In the genomic region with DNA sequence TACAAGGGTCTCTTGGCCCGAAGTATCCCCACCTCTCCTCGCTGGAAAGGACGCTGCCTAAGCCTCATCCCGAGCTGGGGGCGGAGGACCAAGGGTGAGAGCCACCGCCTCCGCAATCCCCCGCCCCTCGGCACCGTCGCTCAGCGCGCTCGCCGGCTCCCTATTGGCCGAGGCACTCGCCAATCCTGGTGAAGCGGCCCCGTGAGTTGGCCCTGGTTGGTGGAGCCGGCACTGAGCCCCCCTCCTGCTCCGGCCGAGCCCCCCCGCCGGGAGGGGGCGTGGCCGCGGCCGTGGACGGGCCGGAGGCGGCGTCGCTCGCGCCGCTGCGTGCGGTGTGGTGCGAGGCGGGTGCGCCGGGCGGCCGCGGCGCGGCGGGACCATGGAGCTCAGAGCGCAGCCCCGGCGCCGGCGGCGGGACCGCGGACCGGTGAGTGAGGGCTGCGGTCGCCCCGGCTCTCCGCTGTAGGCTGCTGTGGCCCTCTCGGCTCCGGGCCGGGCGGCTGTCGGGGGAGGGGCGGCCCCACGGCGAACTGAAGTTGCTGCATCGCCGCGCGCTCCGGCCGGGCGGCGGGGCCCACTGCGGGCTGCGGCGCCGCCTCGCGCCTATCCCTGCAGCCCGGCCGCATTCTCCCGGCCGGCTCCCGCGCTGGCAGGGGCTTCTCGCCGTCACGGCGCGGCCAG, we compare ENCODE assay signal across 8 cellular contexts. TPM values are rescaled to one million over a fixed set of nuclear protein-coding genes. Genes with fewer than 3 reads are reported as not detected.
DNase-seq lines count a peak whose midpoint lies in the region; FAIRE-seq and TF ChIP-seq lines count a peak whose summit lies in the region.

A gene with protein sequence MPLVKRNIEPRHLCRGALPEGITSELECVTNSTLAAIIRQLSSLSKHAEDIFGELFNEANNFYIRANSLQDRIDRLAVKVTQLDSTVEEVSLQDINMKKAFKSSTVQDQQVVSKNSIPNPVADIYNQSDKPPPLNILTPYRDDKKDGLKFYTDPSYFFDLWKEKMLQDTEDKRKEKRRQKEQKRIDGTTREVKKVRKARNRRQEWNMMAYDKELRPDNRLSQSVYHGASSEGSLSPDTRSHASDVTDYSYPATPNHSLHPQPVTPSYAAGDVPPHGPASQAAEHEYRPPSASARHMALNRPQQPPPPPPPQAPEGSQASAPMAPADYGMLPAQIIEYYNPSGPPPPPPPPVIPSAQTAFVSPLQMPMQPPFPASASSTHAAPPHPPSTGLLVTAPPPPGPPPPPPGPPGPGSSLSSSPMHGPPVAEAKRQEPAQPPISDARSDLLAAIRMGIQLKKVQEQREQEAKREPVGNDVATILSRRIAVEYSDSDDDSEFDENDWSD (plus strand): TSS at position 291 of the 681 bp plus-strand sequence. CDS start 84,588 bp downstream, outside the sequence.

- peak within 1 kb of the TSS; percentile 77 for H2AFZ ChIP-seq in GM23248

- H3K9ac ChIP-seq in GM23248, result peak within 1 kb of the TSS; percentile 88

- H3K4me1 ChIP-seq in GM23248 (ENCODE audit: insufficient read depth), result peaks cover 24% of the 10 kb centered on the region
- H3K4me1 ChIP-seq in right atrium auricular region, result peaks cover 0 to 33% of the 10 kb centered on the region in 2 donors

- H3K27me3 ChIP-seq in GM23248 (replicated peaks; ENCODE audit: insufficient read depth) (no peaks in the 10 kb centered on the region), right atrium auricular region (no peaks in the 10 kb centered on the region)

- DNase-seq in Daoy (ENCODE audit: low read depth) (peak; percentile 95), GM23248 (peak; percentile 97), KG1 (lab: John Stamatoyannopoulos, UW) (peak; percentile 53), RCC 7860 (ENCODE audit: low spot score) (peak; percentile 69), anterior cingulate cortex (lab: John Stamatoyannopoulos, UW) (peak; percentile 39 to 97 (median 93)), right atrium auricular region (ENCODE audit: low spot score) (peak; percentile 93), pons (ENCODE audit: low spot score) (peak; percentile 93), GF-D8 (lab: John Stamatoyannopoulos, UW) (no peak)

- no peaks in the 10 kb centered on the region for H4K20me1 ChIP-seq in GM23248 (ENCODE audit: insufficient read depth)

- H3K27ac ChIP-seq in GM23248 (peak within 1 kb of the TSS; percentile 9), right atrium auricular region (peak within 1 kb of the TSS; percentile 22 to 70)

- H3K9me2 ChIP-seq in GM23248 (ENCODE audit: insufficient read depth), result no peaks in the 10 kb centered on the region

- peak within 1 kb of the TSS; percentile 94 for H3K4me2 ChIP-seq in GM23248 (ENCODE audit: unreplicated experiment)

- no peak for TF ChIP-seq CTCF in right atrium auricular region (IDR thresholded peaks at IDR 0.05)

- peaks cover 24% of the 10 kb centered on the region for H3F3A ChIP-seq in GM23248 (ENCODE audit: insufficient read depth)

- peak within 1 kb of the TSS; percentile 82 for H3K4me3 ChIP-seq in GM23248
- peak within 1 kb of the TSS; percentile 73 to 79 for H3K4me3 ChIP-seq in right atrium auricular region

- in situ Hi-C loops in GM23248 (cut with MboI), result no loop called here

- H3K79me2 ChIP-seq in GM23248 (ENCODE audit: insufficient read depth), result peaks cover 44% of the 10 kb centered on the region

- no peaks in the 10 kb centered on the region for H3K9me3 ChIP-seq in GM23248 (ENCODE audit: low read depth)
- no peaks in the 10 kb centered on the region for H3K9me3 ChIP-seq in right atrium auricular region

- WGBS in GM23248 (ENCODE audit: low coverage in 1 of 2, low lambda C conversion rate in 2 of 2, missing lambda C conversion rate in 2 of 2), 2 experiments, result 1% methylated on average over 45 to 49 of the region's 94 CpGs

- no peak for FAIRE-seq in RCC 7860 (lab: Jason Lieb, UNC)

- H3K36me3 ChIP-seq in GM23248 (ENCODE audit: low read depth) (no peaks in the 10 kb centered on the region), right atrium auricular region (no peaks in the 10 kb centered on the region)

RNA-seq across cellular contexts. Expression of the gene that starts here (rescaled TPM):
- 4.4 and 5.6 TPM in 2 replicates for total RNA-seq in Daoy (2014; rRNA removed; shearing (Covaris generic))
- 19.2 and 19.9 TPM in 2 replicates for total RNA-seq in GM23248 (2014; rRNA removed; shearing (Covaris generic))
- 13.5 and 14.7 TPM in 2 replicates for polyA plus RNA-seq in GM23248 (2016; fragmentation: Nextera tagmentation; extraction: Ambion mirVana)
- total RNA-seq in right atrium auricular region, result 10 to 100 TPM; 11.8 to 14.4 TPM
